Comparison of ENCODE assay signal across 14 cellular contexts in genomic region chr18:73279499-73279898, GRCh38.
"Had no signal": no experiment of that assay in that cellular context is flagged by ENCODE, and none has a peak within 500 bp of the region (broad histone marks: within the 10 kb centered on the region; RNA-seq: fewer than 3 reads in every experiment).

No MANE protein-coding gene starts in this region.

- H3K27me3 Mint-ChIP-seq: activated naive CD8-positive, alpha-beta T cell treated with anti-CD3 and anti-CD28 coated beads, Interleukin-2, amount 10 ng/mL, durations not matched to agents 7 days and 5 days; central memory CD8-positive, alpha-beta T cell; dendritic cell treated with granulocyte-macrophage colony-stimulating factor and Interleukin-4, amounts not matched to agents 40 ng/mL and 50 ng/mL, for 4 days had no signal

- H3K27ac Mint-ChIP-seq: activated naive CD8-positive, alpha-beta T cell treated with anti-CD3 and anti-CD28 coated beads, Interleukin-2, amount 10 ng/mL, durations not matched to agents 7 days and 5 days; brain; dendritic cell treated with granulocyte-macrophage colony-stimulating factor and Interleukin-4, amounts not matched to agents 40 ng/mL and 50 ng/mL, for 4 days; stimulated activated effector memory CD8-positive, alpha-beta T cell treated with anti-CD3 and anti-CD28 coated beads, Interleukin-12 subunit alpha, Interleukin-12 subunit beta, amount 100 ng/mL, for 72 hours had no signal

- H3K4me3 Mint-ChIP-seq: activated naive CD8-positive, alpha-beta T cell treated with anti-CD3 and anti-CD28 coated beads, Interleukin-2, amount 10 ng/mL, durations not matched to agents 7 days and 5 days; brain; central memory CD8-positive, alpha-beta T cell; dendritic cell treated with granulocyte-macrophage colony-stimulating factor and Interleukin-4, amounts not matched to agents 40 ng/mL and 50 ng/mL, for 4 days; naive B cell; stimulated activated effector memory CD8-positive, alpha-beta T cell treated with anti-CD3 and anti-CD28 coated beads, Interleukin-12 subunit alpha, Interleukin-12 subunit beta, amount 100 ng/mL, for 72 hours had no signal

- H3K36me3 Mint-ChIP-seq: activated naive CD8-positive, alpha-beta T cell treated with anti-CD3 and anti-CD28 coated beads, Interleukin-2, amount 10 ng/mL, durations not matched to agents 7 days and 5 days; brain; naive B cell; stimulated activated effector memory CD8-positive, alpha-beta T cell treated with anti-CD3 and anti-CD28 coated beads, Interleukin-12 subunit alpha, Interleukin-12 subunit beta, amount 100 ng/mL, for 72 hours had no signal

- H3K4me1 Mint-ChIP-seq: activated naive CD8-positive, alpha-beta T cell treated with anti-CD3 and anti-CD28 coated beads, Interleukin-2, amount 10 ng/mL, durations not matched to agents 7 days and 5 days; brain; central memory CD8-positive, alpha-beta T cell; naive B cell; stimulated activated effector memory CD8-positive, alpha-beta T cell treated with anti-CD3 and anti-CD28 coated beads, Interleukin-12 subunit alpha, Interleukin-12 subunit beta, amount 100 ng/mL, for 72 hours had no signal

- DNase-seq: activated CD4-positive, alpha-beta T cell treated with anti-CD3 and anti-CD28 coated beads, Interleukin-2, amount 50 U/mL, for 4 hours; activated CD4-positive, CD25-positive, alpha-beta regulatory T cell treated with anti-CD3 and anti-CD28 coated beads, Interleukin-2, amount 50 U/mL, for 72 hours; activated naive CD4-positive, alpha-beta T cell; activated naive CD8-positive, alpha-beta T cell treated with anti-CD3 and anti-CD28 coated beads, Interleukin-2, amount 10 ng/mL, durations not matched to agents 7 days and 5 days; activated T-cell treated with anti-CD3 and anti-CD28 coated beads for 4 hours; effector memory CD4-positive, alpha-beta T cell; mammary epithelial cell; naive B cell; pancreas; stimulated activated CD4-positive, alpha-beta T cell treated with anti-CD3 and anti-CD28 coated beads, Interleukin-12 subunit alpha, Interleukin-12 subunit beta, amount 100 ng/mL, for 4 hours had no signal

- ATAC-seq: pancreas; stimulated activated effector memory CD8-positive, alpha-beta T cell treated with anti-CD3 and anti-CD28 coated beads, Interleukin-12 subunit alpha, Interleukin-12 subunit beta, amount 100 ng/mL, for 72 hours had no signal
